In the genomic region with DNA sequence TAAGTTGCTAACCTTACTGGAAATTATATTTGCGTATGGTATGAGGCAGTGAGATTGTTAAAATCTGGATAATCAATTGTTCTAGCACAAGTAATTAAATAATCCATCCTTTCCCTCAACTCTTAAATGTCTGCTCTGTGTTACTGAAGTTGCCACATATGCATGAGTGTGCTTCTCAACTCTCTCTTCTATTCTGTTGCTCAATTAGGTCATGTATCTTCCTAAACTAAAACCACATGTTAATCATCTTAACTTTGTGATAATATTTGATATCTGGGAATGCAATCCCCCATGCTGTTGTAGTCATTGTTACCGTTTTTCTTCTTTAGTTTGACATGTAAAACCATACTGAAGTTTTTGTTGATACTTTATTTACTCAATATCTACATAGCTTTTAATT, we compare ENCODE assay signal across 14 cellular contexts.
"Had no signal": no experiment of that assay in that cellular context is flagged by ENCODE, and none has a peak within 500 bp of the region (broad histone marks: within the 10 kb centered on the region; RNA-seq: fewer than 3 reads in every experiment).

No MANE protein-coding gene starts in this region.

- DNase-seq: activated CD4-positive, alpha-beta memory T cell treated with anti-CD3 and anti-CD28 coated beads for 36 hours; activated CD4-positive, alpha-beta T cell treated with anti-CD3 and anti-CD28 coated beads for 36 hours; activated CD8-positive, alpha-beta memory T cell treated with anti-CD3 and anti-CD28 coated beads, Interleukin-2, amount 10 ng/mL, durations not matched to agents 7 days and 5 days; activated naive CD4-positive, alpha-beta T cell treated with anti-CD3 and anti-CD28 coated beads, Interleukin-2, amount 10 ng/mL, durations not matched to agents 7 days and 5 days; activated T-cell treated with anti-CD3 and anti-CD28 coated beads, Interleukin-2, amount 50 U/mL, for 1 hour; mammary epithelial cell; naive B cell; pancreas; T-helper 17 cell had no signal

- ATAC-seq: activated CD4-positive, alpha-beta T cell treated with anti-CD3 and anti-CD28 coated beads for 36 hours; activated CD8-positive, alpha-beta memory T cell treated with anti-CD3 and anti-CD28 coated beads, Interleukin-2, amount 10 ng/mL, durations not matched to agents 7 days and 5 days; esophagus mucosa; pancreas; stimulated activated effector memory CD8-positive, alpha-beta T cell treated with anti-CD3 and anti-CD28 coated beads, Interleukin-12 subunit alpha, Interleukin-12 subunit beta, amount 100 ng/mL, for 72 hours; T-helper 17 cell had no signal

- H3K4me3 ChIP-seq: neural progenitor cell, pancreas, thoracic aorta had no signal

- H3K36me3 Mint-ChIP-seq: activated CD4-positive, alpha-beta memory T cell treated with anti-CD3 and anti-CD28 coated beads for 36 hours; activated CD8-positive, alpha-beta memory T cell treated with anti-CD3 and anti-CD28 coated beads, Interleukin-2, amount 10 ng/mL, durations not matched to agents 7 days and 5 days; activated naive CD4-positive, alpha-beta T cell treated with anti-CD3 and anti-CD28 coated beads, Interleukin-2, amount 10 ng/mL, durations not matched to agents 7 days and 5 days; naive B cell; neural progenitor cell; stimulated activated effector memory CD8-positive, alpha-beta T cell treated with anti-CD3 and anti-CD28 coated beads, Interleukin-12 subunit alpha, Interleukin-12 subunit beta, amount 100 ng/mL, for 72 hours had no signal

- H3K4me1 Mint-ChIP-seq: activated CD4-positive, alpha-beta T cell treated with anti-CD3 and anti-CD28 coated beads for 36 hours; activated CD8-positive, alpha-beta memory T cell treated with anti-CD3 and anti-CD28 coated beads, Interleukin-2, amount 10 ng/mL, durations not matched to agents 7 days and 5 days; activated naive CD4-positive, alpha-beta T cell treated with anti-CD3 and anti-CD28 coated beads, Interleukin-2, amount 10 ng/mL, durations not matched to agents 7 days and 5 days; naive B cell; stimulated activated effector memory CD8-positive, alpha-beta T cell treated with anti-CD3 and anti-CD28 coated beads, Interleukin-12 subunit alpha, Interleukin-12 subunit beta, amount 100 ng/mL, for 72 hours; T-helper 17 cell had no signal

- H3K9me3 Mint-ChIP-seq: activated CD4-positive, alpha-beta memory T cell treated with anti-CD3 and anti-CD28 coated beads for 36 hours; activated naive CD4-positive, alpha-beta T cell treated with anti-CD3 and anti-CD28 coated beads, Interleukin-2, amount 10 ng/mL, durations not matched to agents 7 days and 5 days; activated T-helper 2 cell treated with anti-CD3 and anti-CD28 coated beads, Interferon-gamma antibody, Interleukin-2, Interleukin-4, amounts not matched to agents 10 μg/mL and 5 μg/mL and 100 μg/mL, durations not matched to agents 14 hours and 24 hours and 36 hours; neural progenitor cell; stimulated activated effector memory CD8-positive, alpha-beta T cell treated with anti-CD3 and anti-CD28 coated beads, Interleukin-12 subunit alpha, Interleukin-12 subunit beta, amount 100 ng/mL, for 72 hours had no signal

- H3K4me3 Mint-ChIP-seq: activated CD4-positive, alpha-beta memory T cell treated with anti-CD3 and anti-CD28 coated beads for 36 hours; activated CD4-positive, alpha-beta T cell treated with anti-CD3 and anti-CD28 coated beads for 36 hours; activated CD8-positive, alpha-beta memory T cell treated with anti-CD3 and anti-CD28 coated beads, Interleukin-2, amount 10 ng/mL, durations not matched to agents 7 days and 5 days; activated naive CD4-positive, alpha-beta T cell treated with anti-CD3 and anti-CD28 coated beads, Interleukin-2, amount 10 ng/mL, durations not matched to agents 7 days and 5 days; naive B cell; neural progenitor cell; stimulated activated effector memory CD8-positive, alpha-beta T cell treated with anti-CD3 and anti-CD28 coated beads, Interleukin-12 subunit alpha, Interleukin-12 subunit beta, amount 100 ng/mL, for 72 hours; T-helper 17 cell had no signal

- H3K27ac Mint-ChIP-seq: activated CD4-positive, alpha-beta memory T cell treated with anti-CD3 and anti-CD28 coated beads for 36 hours; activated CD4-positive, alpha-beta T cell treated with anti-CD3 and anti-CD28 coated beads for 36 hours; activated CD8-positive, alpha-beta memory T cell treated with anti-CD3 and anti-CD28 coated beads, Interleukin-2, amount 10 ng/mL, durations not matched to agents 7 days and 5 days; activated naive CD4-positive, alpha-beta T cell treated with anti-CD3 and anti-CD28 coated beads, Interleukin-2, amount 10 ng/mL, durations not matched to agents 7 days and 5 days; activated T-helper 2 cell treated with anti-CD3 and anti-CD28 coated beads, Interferon-gamma antibody, Interleukin-2, Interleukin-4, amounts not matched to agents 10 μg/mL and 5 μg/mL and 100 μg/mL, durations not matched to agents 14 hours and 24 hours and 36 hours; naive B cell; neural progenitor cell; stimulated activated effector memory CD8-positive, alpha-beta T cell treated with anti-CD3 and anti-CD28 coated beads, Interleukin-12 subunit alpha, Interleukin-12 subunit beta, amount 100 ng/mL, for 72 hours; T-helper 17 cell had no signal
